ENCODE assay signal across 17 cellular contexts in genomic region chr19:33830264-33830663, GRCh38. TPM values are rescaled to one million over a fixed set of nuclear protein-coding genes. Genes with fewer than 3 reads are reported as not detected.
DNase-seq lines count a peak whose midpoint lies in the region; ATAC-seq and TF ChIP-seq lines count a peak whose summit lies in the region.
"Had no signal": no experiment of that assay in that cellular context is flagged by ENCODE, and none has a peak within 500 bp of the region (broad histone marks: within the 10 kb centered on the region; RNA-seq: fewer than 3 reads in every experiment).

No MANE protein-coding gene starts in this region.

- peak; percentile 2 for DNase-seq in activated CD8-positive, alpha-beta memory T cell treated with anti-CD3 and anti-CD28 coated beads, Interleukin-2, amount 10 ng/mL, durations not matched to agents 7 days and 5 days
- no peak for DNase-seq in activated CD8-positive, alpha-beta memory T cell treated with anti-CD3 and anti-CD28 coated beads for 24 hours
- DNase-seq in T-helper 17 cell (no peak), lung (ENCODE audit: low spot score) (peak; percentile 4), omental fat pad (ENCODE audit: low spot score) (no peak), CD1c-positive myeloid dendritic cell (ENCODE audit: extremely low spot score) (no peak)
- DNase-seq in activated T-cell treated with anti-CD3 and anti-CD28 coated beads, Interleukin-2, amount 50 U/mL, for 1 hour: no peak
- DNase-seq: 8988T; CD4-positive, alpha-beta memory T cell; DMS153; DMS79; GF-D8; H9; IMR-90 had no signal

- H3K4me3 Mint-ChIP-seq in activated CD8-positive, alpha-beta memory T cell treated with anti-CD3 and anti-CD28 coated beads, Interleukin-2, amount 10 ng/mL, durations not matched to agents 7 days and 5 days: no peak overlapping the region
- H3K4me3 Mint-ChIP-seq in T-helper 17 cell: no peak overlapping the region
- H3K4me3 Mint-ChIP-seq: B cell; CD4-positive, alpha-beta memory T cell; H9 had no signal

- CTCF ChIA-PET in activated CD8-positive, alpha-beta memory T cell treated with anti-CD3 and anti-CD28 coated beads, Interleukin-2, amount 10 ng/mL, durations not matched to agents 7 days and 5 days (lab: Charles Lee): interaction anchor here (1.6 kb wide), 1 partner anchor 11 kb away, joined by 4 read pairs; no protein-coding TSS in a partner anchor

- no peaks in the 10 kb centered on the region for H3K4me1 ChIP-seq in lung (ENCODE audit: control insufficient read depth in 2 of 2, insufficient read depth in 2 of 2, low read length in 2 of 2)

- no peaks in the 10 kb centered on the region for H3K36me3 ChIP-seq in lung (ENCODE audit: control insufficient read depth in 2 of 2, insufficient read depth in 2 of 2, low read length in 2 of 2)

- H3K36me3 Mint-ChIP-seq in activated CD8-positive, alpha-beta memory T cell treated with anti-CD3 and anti-CD28 coated beads, Interleukin-2, amount 10 ng/mL, durations not matched to agents 7 days and 5 days: no peaks in the 10 kb centered on the region
- H3K36me3 Mint-ChIP-seq in T-helper 17 cell (ENCODE audit: low read depth): peaks cover 8% of the 10 kb centered on the region
- H3K36me3 Mint-ChIP-seq: CD4-positive, alpha-beta memory T cell had no signal

- H3K9me3 Mint-ChIP-seq in activated CD8-positive, alpha-beta memory T cell treated with anti-CD3 and anti-CD28 coated beads, Interleukin-2, amount 10 ng/mL, durations not matched to agents 7 days and 5 days (ENCODE audit: low read depth): no peaks in the 10 kb centered on the region
- H3K9me3 Mint-ChIP-seq: CD4-positive, alpha-beta memory T cell; H9 had no signal

- H3K4me1 Mint-ChIP-seq in activated CD8-positive, alpha-beta memory T cell treated with anti-CD3 and anti-CD28 coated beads, Interleukin-2, amount 10 ng/mL, durations not matched to agents 7 days and 5 days: peaks cover 3% of the 10 kb centered on the region
- H3K4me1 Mint-ChIP-seq in T-helper 17 cell: peaks cover 5% of the 10 kb centered on the region
- H3K4me1 Mint-ChIP-seq: B cell had no signal

- ATAC-seq in activated CD8-positive, alpha-beta memory T cell treated with anti-CD3 and anti-CD28 coated beads, Interleukin-2, amount 10 ng/mL, durations not matched to agents 7 days and 5 days: no peak
- peak; percentile 32 for ATAC-seq in T-helper 17 cell
- no peak for ATAC-seq in lung (ENCODE audit: insufficient read depth, low FRiP score)
- ATAC-seq in omental fat pad (ENCODE audit: low FRiP score): no peak
- ATAC-seq: GM12878 had no signal

- H3K9me3 ChIP-seq in T-helper 17 cell (ENCODE audit: control insufficient read depth, low read length, poor library complexity, severe bottlenecking) (no peaks in the 10 kb centered on the region), lung (ENCODE audit: control insufficient read depth in 2 of 2, insufficient read depth in 1 of 2, low read length in 1 of 2) (no peaks in the 10 kb centered on the region)

- 94 to 100% methylated on average over 3 of the region's 3 CpGs for WGBS in lung, 2 donors

- H3K27me3 ChIP-seq in lung (ENCODE audit: control insufficient read depth, insufficient read depth): no peaks in the 10 kb centered on the region

- peaks cover 11% of the 10 kb centered on the region for H3K27me3 Mint-ChIP-seq in activated CD8-positive, alpha-beta memory T cell treated with anti-CD3 and anti-CD28 coated beads, Interleukin-2, amount 10 ng/mL, durations not matched to agents 7 days and 5 days
- H3K27me3 Mint-ChIP-seq in T-helper 17 cell: peaks cover 30% of the 10 kb centered on the region

- TF ChIP-seq CTCF in lung (IDR thresholded peaks at IDR 0.05; ENCODE audit: control extremely low read depth, extremely low read depth) (no peak), omental fat pad (IDR thresholded peaks at IDR 0.05) (no peak)

- no peak overlapping the region for H3K27ac ChIP-seq in lung (ENCODE audit: low read depth in 1 of 2, low read length in 1 of 2)
- H3K27ac ChIP-seq: C4-2B had no signal

- H3K4me3 ChIP-seq in lung: no peak overlapping the region
- H3K4me3 ChIP-seq: GM12878 had no signal

- no peak overlapping the region for H3K27ac Mint-ChIP-seq in activated CD8-positive, alpha-beta memory T cell treated with anti-CD3 and anti-CD28 coated beads, Interleukin-2, amount 10 ng/mL, durations not matched to agents 7 days and 5 days
- H3K27ac Mint-ChIP-seq in T-helper 17 cell: no peak overlapping the region
- H3K27ac Mint-ChIP-seq: B cell; CD4-positive, alpha-beta memory T cell; H9 had no signal

RNA-seq across cellular contexts. Expression of gene KCTD15, which starts 33.6 kb away (rescaled TPM):
- 1 to 10 TPM in 1 of 2 experiments, under 1 TPM in 1; 0.67 to 1.7 TPM for total RNA-seq in activated CD8-positive, alpha-beta memory T cell treated with anti-CD3 and anti-CD28 coated beads, Interleukin-2, amount 10 ng/mL, durations not matched to agents 7 days and 5 days
- total RNA-seq in T-helper 17 cell: 10 to 100 TPM; 13.8 to 15.1 TPM
- total RNA-seq in lung: 10 to 100 TPM; 31.9 to 42.7 TPM
- polyA plus RNA-seq in lung: 10 to 100 TPM; 13.8 to 29.0 TPM
- total RNA-seq in omental fat pad: 10 to 100 TPM; 30.6 to 49.7 (median 38.2) TPM
- total RNA-seq: GM12878 had no signal
- polyA plus RNA-seq: GM12878 had no signal

Comparison
In these comparisons a context has a peak if more than half of its experiments do, and no peak if none do; other contexts are left out.
1. DNase-seq: peak in activated CD8-positive, alpha-beta memory T cell treated with anti-CD3 and anti-CD28 coated beads, Interleukin-2, amount 10 ng/mL, durations not matched to agents 7 days and 5 days (single experiment) and lung (single experiment); none in activated CD8-positive, alpha-beta memory T cell treated with anti-CD3 and anti-CD28 coated beads for 24 hours (single experiment), T-helper 17 cell (0 of 3), omental fat pad (single experiment), activated T-cell treated with anti-CD3 and anti-CD28 coated beads, Interleukin-2, amount 50 U/mL, for 1 hour (single experiment) and CD1c-positive myeloid dendritic cell (single experiment).
2. RNA of gene KCTD15, which starts 33.6 kb away (total RNA-seq): 30.6 to 49.7 TPM in omental fat pad, 31.9 to 42.7 TPM in lung and 13.8 to 15.1 TPM in T-helper 17 cell; 0.67 to 1.7 TPM in activated CD8-positive, alpha-beta memory T cell treated with anti-CD3 and anti-CD28 coated beads, Interleukin-2, amount 10 ng/mL, durations not matched to agents 7 days and 5 days; every median in the first group is over 4 times any median in the second.